In the genomic region with DNA sequence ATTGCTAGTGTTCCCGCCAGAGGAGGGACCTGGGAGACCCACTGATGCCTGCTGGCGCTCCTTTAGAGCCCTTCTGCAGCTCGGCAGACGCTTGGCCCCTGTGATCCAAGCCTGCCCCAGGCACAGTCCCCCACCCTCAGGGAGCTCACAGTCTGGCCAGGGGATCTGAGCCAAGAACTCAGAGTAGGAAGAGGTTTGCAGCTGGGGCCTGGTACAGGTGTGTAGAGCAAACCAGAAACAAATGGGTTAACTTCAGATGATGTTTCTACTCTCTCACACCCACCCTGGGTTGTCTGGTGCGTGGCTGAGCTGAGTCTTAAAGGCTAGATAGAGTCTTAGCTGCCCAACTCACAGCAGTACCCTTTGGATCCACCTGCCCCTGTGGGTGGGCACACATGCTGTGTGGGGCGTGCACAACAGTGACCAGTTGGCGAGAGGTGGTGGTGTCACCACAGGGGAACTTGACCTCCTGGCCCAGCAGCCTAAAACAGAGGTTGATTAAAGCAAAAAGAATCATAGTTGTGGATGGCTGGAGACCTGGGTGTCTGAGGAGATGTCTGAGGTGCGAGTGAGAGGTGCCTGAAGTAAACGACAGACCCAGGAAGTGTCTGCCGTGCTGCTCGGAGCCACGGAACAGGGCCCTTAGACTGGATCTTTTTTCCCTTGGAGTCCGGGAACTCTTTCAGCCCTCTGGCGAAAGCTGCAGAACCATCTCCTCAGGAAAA, we compare ENCODE assay signal across 1 cellular context.
TF ChIP-seq lines count a peak whose summit lies in the region.

No MANE protein-coding gene starts in this region.

TF ChIP-seq in HepG2, 621 proteins besides CTCF, POLR2A, EP300 and RAD21:
- TF ChIP-seq ZNF605 (CRISPR knock-in tag; IDR thresholded peaks at IDR 0.05) = 0 out of 2 replicates have a peak, but pooled peaks have one; percentile 3
- no peak for TF ChIP-seq KLF9 (CRISPR knock-in tag; IDR thresholded peaks at IDR 0.05; ENCODE audit: low read depth)
- peak; percentile 22; the same call in 1 of the 2 replicates for TF ChIP-seq TAF1 (CRISPR knock-in tag; IDR thresholded peaks at IDR 0.05)
- TF ChIP-seq ZNF253 (CRISPR knock-in tag; IDR thresholded peaks at IDR 0.05; ENCODE audit: borderline replicate concordance) = no peak
- TF ChIP-seq, protein P1, sequence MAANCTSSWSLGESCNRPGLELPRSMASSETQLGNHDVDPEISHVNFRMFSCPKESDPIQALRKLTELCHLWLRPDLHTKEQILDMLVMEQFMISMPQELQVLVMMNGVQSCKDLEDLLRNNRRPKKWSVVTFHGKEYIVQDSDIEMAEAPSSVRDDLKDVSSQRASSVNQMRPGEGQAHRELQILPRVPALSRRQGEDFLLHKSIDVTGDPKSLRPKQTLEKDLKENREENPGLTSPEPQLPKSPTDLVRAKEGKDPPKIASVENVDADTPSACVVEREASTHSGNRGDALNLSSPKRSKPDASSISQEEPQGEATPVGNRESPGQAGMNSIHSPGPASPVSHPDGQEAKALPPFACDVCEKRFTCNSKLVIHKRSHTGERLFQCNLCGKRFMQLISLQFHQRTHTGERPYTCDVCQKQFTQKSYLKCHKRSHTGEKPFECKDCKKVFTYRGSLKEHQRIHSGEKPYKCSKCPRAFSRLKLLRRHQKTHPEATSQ (CRISPR knock-in tag; IDR thresholded peaks at IDR 0.05; ENCODE audit: borderline replicate concordance) = no peak
- 0 out of 2 replicates have a peak, but pooled peaks have one; percentile 0 for TF ChIP-seq KAT8 (CRISPR knock-in tag; IDR thresholded peaks at IDR 0.05)
- TF ChIP-seq, protein P2, sequence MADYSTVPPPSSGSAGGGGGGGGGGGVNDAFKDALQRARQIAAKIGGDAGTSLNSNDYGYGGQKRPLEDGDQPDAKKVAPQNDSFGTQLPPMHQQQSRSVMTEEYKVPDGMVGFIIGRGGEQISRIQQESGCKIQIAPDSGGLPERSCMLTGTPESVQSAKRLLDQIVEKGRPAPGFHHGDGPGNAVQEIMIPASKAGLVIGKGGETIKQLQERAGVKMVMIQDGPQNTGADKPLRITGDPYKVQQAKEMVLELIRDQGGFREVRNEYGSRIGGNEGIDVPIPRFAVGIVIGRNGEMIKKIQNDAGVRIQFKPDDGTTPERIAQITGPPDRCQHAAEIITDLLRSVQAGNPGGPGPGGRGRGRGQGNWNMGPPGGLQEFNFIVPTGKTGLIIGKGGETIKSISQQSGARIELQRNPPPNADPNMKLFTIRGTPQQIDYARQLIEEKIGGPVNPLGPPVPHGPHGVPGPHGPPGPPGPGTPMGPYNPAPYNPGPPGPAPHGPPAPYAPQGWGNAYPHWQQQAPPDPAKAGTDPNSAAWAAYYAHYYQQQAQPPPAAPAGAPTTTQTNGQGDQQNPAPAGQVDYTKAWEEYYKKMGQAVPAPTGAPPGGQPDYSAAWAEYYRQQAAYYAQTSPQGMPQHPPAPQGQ (CRISPR knock-in tag; IDR thresholded peaks at IDR 0.05; ENCODE audit: borderline replicate concordance) = no peak
- no peak for TF ChIP-seq ZNF468 (CRISPR knock-in tag; IDR thresholded peaks at IDR 0.05)
- no peak for TF ChIP-seq HNRNPK (IDR thresholded peaks at IDR 0.05; ENCODE audit: low read depth, low read length, poor library complexity, severe bottlenecking)
- TF ChIP-seq ZNF138 (CRISPR knock-in tag; IDR thresholded peaks at IDR 0.05; ENCODE audit: low read depth) = no peak
- TF ChIP-seq ZNF652 (CRISPR knock-in tag; IDR thresholded peaks at IDR 0.05; ENCODE audit: borderline replicate concordance, low read depth) = peak; percentile 80
- TF ChIP-seq, protein P3, sequence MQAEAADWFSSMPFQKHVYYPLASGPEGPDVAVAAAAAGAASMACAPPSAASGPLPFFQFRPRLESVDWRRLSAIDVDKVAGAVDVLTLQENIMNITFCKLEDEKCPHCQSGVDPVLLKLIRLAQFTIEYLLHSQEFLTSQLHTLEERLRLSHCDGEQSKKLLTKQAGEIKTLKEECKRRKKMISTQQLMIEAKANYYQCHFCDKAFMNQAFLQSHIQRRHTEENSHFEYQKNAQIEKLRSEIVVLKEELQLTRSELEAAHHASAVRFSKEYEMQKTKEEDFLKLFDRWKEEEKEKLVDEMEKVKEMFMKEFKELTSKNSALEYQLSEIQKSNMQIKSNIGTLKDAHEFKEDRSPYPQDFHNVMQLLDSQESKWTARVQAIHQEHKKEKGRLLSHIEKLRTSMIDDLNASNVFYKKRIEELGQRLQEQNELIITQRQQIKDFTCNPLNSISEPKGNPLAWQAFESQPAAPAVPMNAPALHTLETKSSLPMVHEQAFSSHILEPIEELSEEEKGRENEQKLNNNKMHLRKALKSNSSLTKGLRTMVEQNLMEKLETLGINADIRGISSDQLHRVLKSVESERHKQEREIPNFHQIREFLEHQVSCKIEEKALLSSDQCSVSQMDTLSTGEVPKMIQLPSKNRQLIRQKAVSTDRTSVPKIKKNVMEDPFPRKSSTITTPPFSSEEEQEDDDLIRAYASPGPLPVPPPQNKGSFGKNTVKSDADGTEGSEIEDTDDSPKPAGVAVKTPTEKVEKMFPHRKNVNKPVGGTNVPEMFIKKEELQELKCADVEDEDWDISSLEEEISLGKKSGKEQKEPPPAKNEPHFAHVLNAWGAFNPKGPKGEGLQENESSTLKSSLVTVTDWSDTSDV (CRISPR knock-in tag; IDR thresholded peaks at IDR 0.05) = no peak
- TF ChIP-seq ZNF691 (CRISPR knock-in tag; IDR thresholded peaks at IDR 0.05; ENCODE audit: borderline replicate concordance, low read depth) = no peak
- peak; percentile 10; the same call in 1 of the 2 replicates for TF ChIP-seq MAX (IDR thresholded peaks at IDR 0.05)
- TF ChIP-seq, protein P4, sequence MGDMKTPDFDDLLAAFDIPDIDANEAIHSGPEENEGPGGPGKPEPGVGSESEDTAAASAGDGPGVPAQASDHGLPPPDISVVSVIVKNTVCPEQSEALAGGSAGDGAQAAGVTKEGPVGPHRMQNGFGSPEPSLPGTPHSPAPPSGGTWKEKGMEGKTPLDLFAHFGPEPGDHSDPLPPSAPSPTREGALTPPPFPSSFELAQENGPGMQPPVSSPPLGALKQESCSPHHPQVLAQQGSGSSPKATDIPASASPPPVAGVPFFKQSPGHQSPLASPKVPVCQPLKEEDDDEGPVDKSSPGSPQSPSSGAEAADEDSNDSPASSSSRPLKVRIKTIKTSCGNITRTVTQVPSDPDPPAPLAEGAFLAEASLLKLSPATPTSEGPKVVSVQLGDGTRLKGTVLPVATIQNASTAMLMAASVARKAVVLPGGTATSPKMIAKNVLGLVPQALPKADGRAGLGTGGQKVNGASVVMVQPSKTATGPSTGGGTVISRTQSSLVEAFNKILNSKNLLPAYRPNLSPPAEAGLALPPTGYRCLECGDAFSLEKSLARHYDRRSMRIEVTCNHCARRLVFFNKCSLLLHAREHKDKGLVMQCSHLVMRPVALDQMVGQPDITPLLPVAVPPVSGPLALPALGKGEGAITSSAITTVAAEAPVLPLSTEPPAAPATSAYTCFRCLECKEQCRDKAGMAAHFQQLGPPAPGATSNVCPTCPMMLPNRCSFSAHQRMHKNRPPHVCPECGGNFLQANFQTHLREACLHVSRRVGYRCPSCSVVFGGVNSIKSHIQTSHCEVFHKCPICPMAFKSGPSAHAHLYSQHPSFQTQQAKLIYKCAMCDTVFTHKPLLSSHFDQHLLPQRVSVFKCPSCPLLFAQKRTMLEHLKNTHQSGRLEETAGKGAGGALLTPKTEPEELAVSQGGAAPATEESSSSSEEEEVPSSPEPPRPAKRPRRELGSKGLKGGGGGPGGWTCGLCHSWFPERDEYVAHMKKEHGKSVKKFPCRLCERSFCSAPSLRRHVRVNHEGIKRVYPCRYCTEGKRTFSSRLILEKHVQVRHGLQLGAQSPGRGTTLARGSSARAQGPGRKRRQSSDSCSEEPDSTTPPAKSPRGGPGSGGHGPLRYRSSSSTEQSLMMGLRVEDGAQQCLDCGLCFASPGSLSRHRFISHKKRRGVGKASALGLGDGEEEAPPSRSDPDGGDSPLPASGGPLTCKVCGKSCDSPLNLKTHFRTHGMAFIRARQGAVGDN (CRISPR knock-in tag; IDR thresholded peaks at IDR 0.05) = peak; percentile 49
- no peak for TF ChIP-seq SMAD9 (CRISPR knock-in tag; IDR thresholded peaks at IDR 0.05)
- TF ChIP-seq ZNF552 (CRISPR knock-in tag; IDR thresholded peaks at IDR 0.05; ENCODE audit: borderline replicate concordance) = no peak
- TF ChIP-seq TBP (CRISPR knock-in tag; IDR thresholded peaks at IDR 0.05) = no peak
- TF ChIP-seq PHF21A (CRISPR knock-in tag; IDR thresholded peaks at IDR 0.05) = 0 out of 2 replicates have a peak, but pooled peaks have one; percentile 15
- 0 out of 2 replicates have a peak, but pooled peaks have one; percentile 5 for TF ChIP-seq MED1 (CRISPR knock-in tag; IDR thresholded peaks at IDR 0.05)
- TF ChIP-seq SCMH1 (CRISPR knock-in tag; IDR thresholded peaks at IDR 0.05; ENCODE audit: borderline replicate concordance) = no peak
- TF ChIP-seq HNRNPL (IDR thresholded peaks at IDR 0.05; ENCODE audit: low read depth, low read length) = 0 out of 2 replicates have a peak, but pooled peaks have one; percentile 41
- 0 out of 2 replicates have a peak, but pooled peaks have one; percentile 61 for TF ChIP-seq ZNF431 (CRISPR knock-in tag; IDR thresholded peaks at IDR 0.05; ENCODE audit: borderline replicate concordance, low read depth)
- peak; percentile 13; the same call in 1 of the 2 replicates for TF ChIP-seq ZBTB38 (CRISPR knock-in tag; IDR thresholded peaks at IDR 0.05)
